23 cellular contexts compared by ENCODE assay signal in genomic region chr20:50301165-50301564, GRCh38.
"Had no signal": no experiment of that assay in that cellular context is flagged by ENCODE, and none has a peak within 500 bp of the region (broad histone marks: within the 10 kb centered on the region; RNA-seq: fewer than 3 reads in every experiment).

No MANE protein-coding gene starts in this region.

- H3K27me3 ChIP-seq: SJSA1 had no signal

- H3K4me2 ChIP-seq: KMS-11 had no signal

- H3K27ac ChIP-seq: HL-60, KMS-11, SJSA1, SK-N-MC had no signal

- DNase-seq: Kasumi-1, MM.1S, NCI-H1092 treated with DMSO at 0.1 percent for 48 hours, NCI-H1436, NCI-H187, NCI-H2029, NCI-H2081 treated with DMSO at 0.1 percent for 48 hours, NCI-H2171, NCI-H226, NCI-H446, NCI-H510A, NCI-H524 treated with DMSO at 0.1 percent for 48 hours, NCI-H69, NCI-H774, Right ventricle myocardium superior, RPMI8226, SIG-M5 had no signal

- H3K27ac Mint-ChIP-seq: IgD-negative memory B cell had no signal

- H3K9me3 Mint-ChIP-seq: IgD-negative memory B cell had no signal

- H3K9me3 ChIP-seq: SJSA1 had no signal

- H3K36me3 ChIP-seq: SJSA1 had no signal

- H3K9ac ChIP-seq: KMS-11 had no signal

- H3K4me3 ChIP-seq: K562, SJSA1, SK-N-MC had no signal

- ATAC-seq: K562 had no signal

- H3K4me3 Mint-ChIP-seq: IgD-negative memory B cell had no signal
